ENCODE assay signal across 21 cellular contexts in genomic region chr20:34150616-34151015, GRCh38. TPM values are rescaled to one million over a fixed set of nuclear protein-coding genes. Genes with fewer than 3 reads are reported as not detected.
DNase-seq lines count a peak whose midpoint lies in the region; ATAC-seq, FAIRE-seq and TF ChIP-seq lines count a peak whose summit lies in the region.
"Had no signal": no experiment of that assay in that cellular context is flagged by ENCODE, and none has a peak within 500 bp of the region (broad histone marks: within the 10 kb centered on the region; RNA-seq: fewer than 3 reads in every experiment).

No MANE protein-coding gene starts in this region.

- WGBS in K562 (ENCODE audit: insufficient coverage, low coverage, missing lambda C conversion rate): 36% methylated on average over 4 of the region's 4 CpGs
- 45% methylated on average over 4 of the region's 4 CpGs for WGBS in suprapubic skin
- 43% methylated on average over 4 of the region's 4 CpGs for WGBS in prostate gland

- H3K4me1 ChIP-seq in K562 (replicated peaks in 1 of 2; ENCODE audit: control insufficient read depth in 2 of 2, insufficient read depth in 2 of 2, low read length in 2 of 2): peaks cover 0 to 2% of the 10 kb centered on the region in 2 experiments; a peak in 2 of 5 replicates
- no peaks in the 10 kb centered on the region for H3K4me1 ChIP-seq in suprapubic skin
- H3K4me1 ChIP-seq in prostate gland (replicated peaks): no peaks in the 10 kb centered on the region
- H3K4me1 ChIP-seq: SJCRH30 had no signal

- no peak overlapping the region for H3K27ac ChIP-seq in K562 (ENCODE audit: extremely low read depth, low read depth, low read length)
- peak overlapping the region; percentile 21 for H3K27ac ChIP-seq in suprapubic skin
- H3K27ac ChIP-seq in prostate gland: no peak overlapping the region
- H3K27ac ChIP-seq: KMS-11, SJCRH30 had no signal

- CTCF ChIA-PET in K562 (lab: Yijun Ruan, JAX; ENCODE audit: low intra/inter-chr PET ratio) (no interaction called here), Calu3 (lab: Charles Lee) (no interaction called here)

- no peak overlapping the region for H3K9ac ChIP-seq in K562 (ENCODE audit: insufficient read depth in 1 of 2, low read depth in 2 of 2, low read length in 2 of 2)
- H3K9ac ChIP-seq: KMS-11 had no signal

- H4K20me1 ChIP-seq in K562 (replicated peaks; ENCODE audit: control insufficient read depth, insufficient read depth, low read length): no peaks in the 10 kb centered on the region

- H3K4me1 Mint-ChIP-seq in Calu3 (ENCODE audit: low read depth, unreplicated experiment): peaks cover 13% of the 10 kb centered on the region
- H3K4me1 Mint-ChIP-seq: CD4-positive, alpha-beta memory T cell had no signal

- H3K9me3 Mint-ChIP-seq in Calu3 (ENCODE audit: low read depth, unreplicated experiment): no peaks in the 10 kb centered on the region
- H3K9me3 Mint-ChIP-seq: CD4-positive, alpha-beta memory T cell had no signal

- H3K36me3 ChIP-seq in K562 (ENCODE audit: control insufficient read depth, insufficient read depth, low read length): no peaks in the 10 kb centered on the region
- H3K36me3 ChIP-seq in suprapubic skin: no peaks in the 10 kb centered on the region
- no peaks in the 10 kb centered on the region for H3K36me3 ChIP-seq in prostate gland
- H3K36me3 ChIP-seq: SJCRH30 had no signal

- no peaks in the 10 kb centered on the region for H3K36me3 Mint-ChIP-seq in Calu3 (ENCODE audit: insufficient read depth, unreplicated experiment)
- H3K36me3 Mint-ChIP-seq: CD4-positive, alpha-beta memory T cell had no signal

- intact Hi-C loops in K562 (cut with micrococcal nuclease): no loop called here
- intact Hi-C loops in prostate gland (cut with DNase I): no loop called here
- intact Hi-C loops in Calu3 (cut with micrococcal nuclease; ENCODE audit: unreplicated experiment): no loop called here

- H3K9me3 ChIP-seq in K562 (replicated peaks; ENCODE audit: control insufficient read depth, insufficient read depth, low read depth, low read length) (no peaks in the 10 kb centered on the region), suprapubic skin (no peaks in the 10 kb centered on the region), prostate gland (no peaks in the 10 kb centered on the region)
- H3K9me3 ChIP-seq: SJCRH30 had no signal

- peaks cover 22% of the 10 kb centered on the region for H3K27me3 Mint-ChIP-seq in Calu3 (ENCODE audit: unreplicated experiment)

- TF ChIP-seq CTCF in K562 (IDR thresholded peaks at IDR 0.05 in 2 of 3, conservative IDR thresholded peaks at IDR 0.05 in 1 of 3; ENCODE audit: insufficient read depth in 2 of 3, low read depth in 1 of 3, low read length in 3 of 3): no peak
- TF ChIP-seq CTCF in suprapubic skin (IDR thresholded peaks at IDR 0.05): no peak
- no peak for TF ChIP-seq CTCF in prostate gland (IDR thresholded peaks at IDR 0.05)
- no peak for TF ChIP-seq CTCF in Calu3 (IDR thresholded peaks at IDR 0.05; ENCODE audit: unreplicated experiment)

- TF ChIP-seq EP300 in K562 (IDR thresholded peaks at IDR 0.05; ENCODE audit: low read length): no peak
- no peak for TF ChIP-seq EP300 in suprapubic skin (IDR thresholded peaks at IDR 0.05)

- H3K4me3 ChIP-seq in K562: no peak overlapping the region
- no peak overlapping the region for H3K4me3 ChIP-seq in suprapubic skin
- H3K4me3 ChIP-seq in prostate gland: no peak overlapping the region
- H3K4me3 ChIP-seq: SJCRH30 had no signal

- POLR2A ChIA-PET in K562 (lab: Yijun Ruan, JAX): interaction anchor here (0.6 kb wide), 1 partner anchor 17 kb away, joined by 4 read pairs; no protein-coding TSS in a partner anchor

- peak overlapping the region; percentile 0; the same call in 1 of the 2 replicates for H2AFZ ChIP-seq in K562 (ENCODE audit: low read depth, low read length)

- DNase-seq in DMS79 treated with DMSO at 0.1 percent for 48 hours (lab: John Stamatoyannopoulos, UW) (peak; percentile 73), K562 (ENCODE audit: extremely low read depth in 1 of 4, low spot score in 3 of 4) (no peak), fibroblast of the conjunctiva (ENCODE audit: low read depth) (peak; percentile 10), suprapubic skin (ENCODE audit: low spot score in 2 of 2) (no peak), prostate gland (ENCODE audit: low spot score) (no peak), Calu3 (no peak)
- no peak for DNase-seq in activated CD4-positive, alpha-beta T cell treated with anti-CD3 and anti-CD28 coated beads for 1 hour
- DNase-seq: C1 segment of cervical spinal cord; CD4-positive, alpha-beta memory T cell; COR-L47; GF-D8; H9; IMR-90; MM.1S; NCI-H2029; NCI-H446; NCI-H774; SJCRH30 had no signal

- H3K4me2 ChIP-seq in K562 (ENCODE audit: insufficient read depth, low read length): no peak overlapping the region
- H3K4me2 ChIP-seq: KMS-11 had no signal

- in situ Hi-C loops in K562 (cut with MboI): no loop called here

- ATAC-seq in K562: no peak
- ATAC-seq: Right ventricle myocardium inferior had no signal

- TF ChIP-seq POLR2A in K562 (conservative IDR thresholded peaks at IDR 0.05): no peak
- no peak for TF ChIP-seq POLR2A in suprapubic skin (IDR thresholded peaks at IDR 0.05)
- no peak for TF ChIP-seq POLR2A in prostate gland (IDR thresholded peaks at IDR 0.05)

- TF ChIP-seq RAD21 in K562 (CRISPR knock-in tag; conservative IDR thresholded peaks at IDR 0.05 in 1 of 2, IDR thresholded peaks at IDR 0.05 in 1 of 2): no peak

- H3K4me3 Mint-ChIP-seq in Calu3 (ENCODE audit: low read depth, unreplicated experiment): no peak overlapping the region
- H3K4me3 Mint-ChIP-seq: CD4-positive, alpha-beta memory T cell; H9 had no signal

- H3K9me1 ChIP-seq in K562 (ENCODE audit: control insufficient read depth, insufficient read depth, low read length): no peaks in the 10 kb centered on the region

- FAIRE-seq in K562 (lab: Jason Lieb, UNC): no peak
- FAIRE-seq: A204.1 had no signal

- no peaks in the 10 kb centered on the region for H3K79me2 ChIP-seq in K562 (ENCODE audit: control insufficient read depth, insufficient read depth, low read length)

- H3K27me3 ChIP-seq in K562 (ENCODE audit: control insufficient read depth in 2 of 2, insufficient read depth in 2 of 2, low read length in 2 of 2): no peaks in the 10 kb centered on the region
- no peaks in the 10 kb centered on the region for H3K27me3 ChIP-seq in suprapubic skin
- H3K27me3 ChIP-seq in prostate gland (replicated peaks; ENCODE audit: insufficient read depth): no peaks in the 10 kb centered on the region
- H3K27me3 ChIP-seq: SJCRH30 had no signal

- H3K27ac Mint-ChIP-seq in Calu3 (ENCODE audit: unreplicated experiment): no peak overlapping the region
- H3K27ac Mint-ChIP-seq: CD4-positive, alpha-beta memory T cell; H9 had no signal

- BruUV-seq in K562 (replicated peaks; lab: Mats Ljungman, UMichigan) (no TSS peak), Calu3 (replicated peaks; lab: Mats Ljungman, UMichigan) (no TSS peak)

TF ChIP-seq in K562, 482 proteins besides CTCF, POLR2A, EP300 and RAD21 (continues in another document):
- TF ChIP-seq STAT6 (CRISPR knock-in tag; IDR thresholded peaks at IDR 0.05) (no peak), TCFL5 (CRISPR knock-in tag; conservative IDR thresholded peaks at IDR 0.05) (no peak), ETV1 (tag; conservative IDR thresholded peaks at IDR 0.05; ENCODE audit: low read depth) (no peak), ZC3H4 (CRISPR knock-in tag; IDR thresholded peaks at IDR 0.05; ENCODE audit: borderline replicate concordance) (no peak), ZNF431 (CRISPR knock-in tag; IDR thresholded peaks at IDR 0.05) (no peak)

RNA-seq across cellular contexts. Expression of gene EIF2S2, which starts 38.6 kb away (rescaled TPM):
- 24.4 and 38.1 TPM in 2 replicates for total RNA-seq in K562 (2011; cell fraction: chromatin; rRNA removed; ENCODE audit: low replicate concordance)
- total RNA-seq in K562 (2011; cell fraction: nucleolus; rRNA removed): 19.0 and 21.1 TPM in 2 replicates
- 32.6 and 47.0 TPM in 2 replicates for total RNA-seq in K562 (2011; cell fraction: nucleoplasm; rRNA removed)
- total RNA-seq in K562 (2014; rRNA removed): 120 and 135 TPM in 2 replicates
- 192 and 237 TPM in 2 replicates for total RNA-seq in K562 (2014; rRNA removed; fragmentation: Illumina TruSeq; extraction: Trizol)
- total RNA-seq in K562 (2015; rRNA removed; fragmentation: Illumina TruSeq; extraction: Trizol): 154 and 159 TPM in 2 replicates
- total RNA-seq in K562 (2021): 114 and 118 TPM in 2 replicates
- 141 and 164 TPM in 2 replicates for polyA plus RNA-seq in K562 (2011; rRNA removed)
- 42.3 and 74.8 TPM in 2 replicates for polyA plus RNA-seq in K562 (2011; cell fraction: cytosol; rRNA removed)
- polyA plus RNA-seq in K562 (2011; cell fraction: nucleus; rRNA removed): 27.0 and 49.4 TPM in 2 replicates
- polyA plus RNA-seq in K562 (2012): 110 and 156 TPM in 2 replicates
- 210 and 220 TPM in 2 replicates for polyA plus RNA-seq in K562 (2014; fragmentation: Illumina TruSeq; extraction: Trizol)
- 10 to 100 TPM; 79.7 to 92.3 TPM for polyA plus RNA-seq in K562 (2014; fragmentation: Nextera tagmentation; extraction: Ambion mirVana)
- 139 and 154 TPM in 2 replicates for polyA plus RNA-seq in K562 (2014; rRNA removed)
- polyA minus RNA-seq in K562 (2011; rRNA and poly(A)+ RNA removed): 73.8 and 89.8 TPM in 2 replicates
- 30.5 and 32.7 TPM in 2 replicates for polyA minus RNA-seq in K562 (2011; cell fraction: cytosol; rRNA and poly(A)+ RNA removed)
- polyA minus RNA-seq in K562 (2011; cell fraction: nucleus; rRNA and poly(A)+ RNA removed): 9.8 and 24.8 TPM in 2 replicates
- 10 to 100 TPM; 23.7 to 38.8 (median 38.4) TPM for total RNA-seq in suprapubic skin
- 10 to 100 TPM; 32.7 to 41.0 TPM for total RNA-seq in prostate gland
- total RNA-seq in Calu3 (2022): 173 and 179 TPM in 2 replicates

Comparison
In these comparisons a context has a peak if more than half of its experiments do, and no peak if none do; other contexts are left out.
1. DNase-seq: peak in DMS79 treated with DMSO at 0.1 percent for 48 hours (single experiment) and fibroblast of the conjunctiva (single experiment); none in K562 (0 of 4), suprapubic skin (0 of 2), prostate gland (single experiment), Calu3 (single experiment) and activated CD4-positive, alpha-beta T cell treated with anti-CD3 and anti-CD28 coated beads for 1 hour (single experiment).